Comparison of ENCODE assay signal across 8 cellular contexts in genomic region chr5:38922199-38922598, GRCh38.
DNase-seq lines count a peak whose midpoint lies in the region; ATAC-seq and TF ChIP-seq lines count a peak whose summit lies in the region.

No MANE protein-coding gene starts in this region.

- DNase-seq in activated CD4-positive, CD25-positive, alpha-beta regulatory T cell treated with anti-CD3 and anti-CD28 coated beads, Interleukin-2, amount 50 U/mL, for 16 hours (ENCODE audit: low read depth, low spot score) = peak; percentile 4
- DNase-seq in activated CD4-positive, CD25-positive, alpha-beta regulatory T cell (lab: John Stamatoyannopoulos, UW) = no peak
- DNase-seq in NCI-H526 treated with DMSO at 0.1 percent for 48 hours (lab: John Stamatoyannopoulos, UW) (peak; percentile 17), fibroblast of lung (ENCODE audit: low read depth in 2 of 2) (peak; percentile 40 to 61), upper lobe of right lung (peak; percentile 73)
- DNase-seq in activated CD8-positive, alpha-beta memory T cell treated with anti-CD3 and anti-CD28 coated beads for 24 hours = peak; percentile 65

- no peaks in the 10 kb centered on the region for H3F3A ChIP-seq in neural cell (ENCODE audit: insufficient read depth, low read length, poor library complexity, severe bottlenecking)

- ATAC-seq in HG03066 (IDR thresholded peaks at IDR 0.05; ENCODE audit: low read depth, unreplicated experiment) (peak; percentile 78), upper lobe of right lung (peak; percentile 92)

- no peak for TF ChIP-seq EP300 in neural cell (conservative IDR thresholded peaks at IDR 0.05; ENCODE audit: poor library complexity, severe bottlenecking)

- H3K36me3 ChIP-seq in fibroblast of lung (ENCODE audit: control insufficient read depth, insufficient read depth, low read length) (peaks cover 15% of the 10 kb centered on the region), neural cell (ENCODE audit: insufficient read depth, low read length) (no peaks in the 10 kb centered on the region), upper lobe of right lung (peaks cover 81% of the 10 kb centered on the region)

- H4K20me1 ChIP-seq in fibroblast of lung (ENCODE audit: control insufficient read depth, extremely low read depth, insufficient read depth, low read length) = peaks cover 4% of the 10 kb centered on the region
- H4K20me1 ChIP-seq in neural cell (ENCODE audit: insufficient read depth) = no peaks in the 10 kb centered on the region

- H3K4me3 ChIP-seq in fibroblast of lung (replicated peaks in 1 of 4; ENCODE audit: control extremely low read depth in 1 of 4, insufficient read depth in 1 of 4, low read depth in 3 of 4, low read length in 4 of 4) = no peak overlapping the region
- H3K4me3 ChIP-seq in neural cell (ENCODE audit: low read length) = no peak overlapping the region
- no peak overlapping the region for H3K4me3 ChIP-seq in upper lobe of right lung

- H3K9me2 ChIP-seq in neural cell (ENCODE audit: insufficient read depth, low read length) = no peaks in the 10 kb centered on the region

- H3K4me1 ChIP-seq in fibroblast of lung (ENCODE audit: control insufficient read depth, extremely low read depth, insufficient read depth, low read length) (peaks cover 6% of the 10 kb centered on the region), upper lobe of right lung (no peaks in the 10 kb centered on the region)

- H3K9me3 ChIP-seq in fibroblast of lung (ENCODE audit: control insufficient read depth, insufficient read depth, low read depth, low read length) = no peaks in the 10 kb centered on the region
- H3K9me3 ChIP-seq in neural cell (ENCODE audit: low read length) = no peaks in the 10 kb centered on the region
- no peaks in the 10 kb centered on the region for H3K9me3 ChIP-seq in upper lobe of right lung

- TF ChIP-seq CTCF in fibroblast of lung (conservative IDR thresholded peaks at IDR 0.05 in 1 of 2, IDR thresholded peaks at IDR 0.05 in 1 of 2; ENCODE audit: low read depth in 1 of 2, low read length in 2 of 2) = peak; percentile 80 to 94
- TF ChIP-seq CTCF in neural cell (IDR thresholded peaks at IDR 0.05; ENCODE audit: poor library complexity, severe bottlenecking) = peak; percentile 61
- peak; percentile 73 for TF ChIP-seq CTCF in upper lobe of right lung (IDR thresholded peaks at IDR 0.05)

- intact Hi-C loops in upper lobe of right lung (cut with DNase I) = loop anchor here (5.0 kb wide), 1 partner anchor 90 kb away; no protein-coding TSS in a partner anchor

- H3K27ac ChIP-seq in fibroblast of lung (ENCODE audit: insufficient read depth, low read length) = no peak overlapping the region
- no peak overlapping the region for H3K27ac ChIP-seq in neural cell (ENCODE audit: low read length)
- H3K27ac ChIP-seq in upper lobe of right lung = no peak overlapping the region

- no peaks in the 10 kb centered on the region for H3K79me2 ChIP-seq in fibroblast of lung (ENCODE audit: control insufficient read depth, insufficient read depth, low read length)
- no peaks in the 10 kb centered on the region for H3K79me2 ChIP-seq in neural cell (replicated peaks; ENCODE audit: insufficient read depth, low read length)

- no peak overlapping the region for H3K4me2 ChIP-seq in fibroblast of lung (ENCODE audit: extremely low read depth, insufficient read depth, low read length)
- H3K4me2 ChIP-seq in neural cell (ENCODE audit: low read length) = no peak overlapping the region

- no peaks in the 10 kb centered on the region for H3K27me3 ChIP-seq in fibroblast of lung (ENCODE audit: control insufficient read depth, insufficient read depth, low read length)
- H3K27me3 ChIP-seq in neural cell (ENCODE audit: insufficient read depth, low read depth, low read length) = no peaks in the 10 kb centered on the region
- H3K27me3 ChIP-seq in upper lobe of right lung = no peaks in the 10 kb centered on the region

- H2AFZ ChIP-seq in fibroblast of lung (ENCODE audit: low read length) (no peak overlapping the region), neural cell (ENCODE audit: low read depth, low read length) (no peak overlapping the region)

- H3K9ac ChIP-seq in fibroblast of lung (ENCODE audit: insufficient read depth, low read length) (no peak overlapping the region), neural cell (ENCODE audit: low read length) (no peak overlapping the region)

- TF ChIP-seq RAD21 in neural cell (conservative IDR thresholded peaks at IDR 0.05) = peak; percentile 48

TF ChIP-seq in neural cell, 6 proteins besides CTCF, POLR2A, EP300 and RAD21:
- peak; percentile 61 for TF ChIP-seq SMC3 (conservative IDR thresholded peaks at IDR 0.05; ENCODE audit: poor library complexity)
- no peak for TF ChIP-seq MXI1 (conservative IDR thresholded peaks at IDR 0.05; ENCODE audit: poor library complexity, severe bottlenecking)

Comparison
In these comparisons a context has a peak if more than half of its experiments do, and no peak if none do; other contexts are left out.
1. DNase-seq: peak in activated CD4-positive, CD25-positive, alpha-beta regulatory T cell treated with anti-CD3 and anti-CD28 coated beads, Interleukin-2, amount 50 U/mL, for 16 hours (single experiment), NCI-H526 treated with DMSO at 0.1 percent for 48 hours (single experiment), activated CD8-positive, alpha-beta memory T cell treated with anti-CD3 and anti-CD28 coated beads for 24 hours (single experiment), fibroblast of lung (2 of 2) and upper lobe of right lung (single experiment); none in activated CD4-positive, CD25-positive, alpha-beta regulatory T cell (0 of 4).
2. Peak in every context shown above with its lines, with median percentiles within 50 percentile points of each other: CTCF ChIP-seq.